Comparison of ENCODE assay signal across 8 cellular contexts in genomic region chr18:80246656-80247402, GRCh38. TPM values are rescaled to one million over a fixed set of nuclear protein-coding genes. Genes with fewer than 3 reads are reported as not detected.
A peak's percentile ranks its signal among the peaks of the same experiment; 100 is the strongest.
DNase-seq lines count a peak whose midpoint lies in the region; ATAC-seq, FAIRE-seq and TF ChIP-seq lines count a peak whose summit lies in the region.

No MANE protein-coding gene starts in this region.

- no peaks in the 10 kb centered on the region for H3K4me1 ChIP-seq in A549
- no peaks in the 10 kb centered on the region for H3K4me1 ChIP-seq in pancreas

- TF ChIP-seq EP300 in A549 (IDR thresholded peaks at IDR 0.05), result no peak

- H3K9me3 ChIP-seq in A549 (no peaks in the 10 kb centered on the region), WERI-Rb-1 (ENCODE audit: severe bottlenecking) (no peaks in the 10 kb centered on the region), pancreas (no peaks in the 10 kb centered on the region)

- POLR2A ChIA-PET in A549 (lab: Yijun Ruan, JAX), result no interaction called here

- peak overlapping the region; percentile 96 for H3K4me2 ChIP-seq in A549

- TF ChIP-seq CTCF in A549 (IDR thresholded peaks at IDR 0.05) (no peak), WERI-Rb-1 (IDR thresholded peaks at IDR 0.05; ENCODE audit: low read depth, low read length) (no peak), pancreas (IDR thresholded peaks at IDR 0.05) (no peak)

- ATAC-seq in A549 (peak; percentile 44 to 66; a peak in 5 of 6 replicates), GM18498 (IDR thresholded peaks at IDR 0.05; ENCODE audit: unreplicated experiment) (peak; percentile 34), HG03066 (IDR thresholded peaks at IDR 0.05; ENCODE audit: low read depth, unreplicated experiment) (peak; percentile 24), pancreas (peak; percentile 23 to 41 (median 30))

- H3K27me3 ChIP-seq in WERI-Rb-1 (ENCODE audit: insufficient read depth, low read depth, severe bottlenecking) (no peaks in the 10 kb centered on the region), pancreas (no peaks in the 10 kb centered on the region)

- DNase-seq in A549 (ENCODE audit: low read depth in 1 of 2, low spot score in 1 of 2) (peak in 1 of 2 experiments; percentile 10), WERI-Rb-1 (peak; percentile 53), germinal center (ENCODE audit: low spot score) (peak; percentile 31), pancreas (peak in 4 of 6 donors; percentile 10 to 85 (median 58)), UCSD-AML1 (lab: John Stamatoyannopoulos, UW; ENCODE audit: unreplicated experiment) (no peak), SHP77 treated with DMSO at 0.1 percent for 48 hours (lab: John Stamatoyannopoulos, UW) (no peak)

- H3K4me3 ChIP-seq in A549 (peak overlapping the region; percentile 88), WERI-Rb-1 (ENCODE audit: low read depth, low read length) (peak overlapping the region; percentile 93), pancreas (peak overlapping the region; percentile 60 to 83 (median 68))

- peaks cover 5% of the 10 kb centered on the region for H3K36me3 ChIP-seq in WERI-Rb-1
- no peaks in the 10 kb centered on the region for H3K36me3 ChIP-seq in pancreas

- TF ChIP-seq RAD21 in A549 (conservative IDR thresholded peaks at IDR 0.05 in 1 of 2, IDR thresholded peaks at IDR 0.05 in 1 of 2), result no peak

- no peak for TF ChIP-seq POLR2A in A549 (IDR thresholded peaks at IDR 0.05; ENCODE audit: low read length)

- WGBS in A549 (ENCODE audit: missing lambda C conversion rate), result no CpG with 5 or more reads among the region's 83 CpGs
- 0 to 1% methylated on average over 55 to 83 of the region's 83 CpGs for WGBS in pancreas, 2 donors

- peak overlapping the region; percentile 69 to 88; a peak in 5 of 6 replicates for H3K27ac ChIP-seq in A549
- peak overlapping the region; percentile 89 for H3K27ac ChIP-seq in WERI-Rb-1
- no peak overlapping the region for H3K27ac ChIP-seq in pancreas

- FAIRE-seq in A549 (lab: Jason Lieb, UNC) (no peak), pancreas (lab: Jason Lieb, UNC) (no peak)

- CTCF ChIA-PET in A549 (lab: Yijun Ruan, JAX), result interaction anchor here (0.7 to 3.6 kb wide), 4 partner anchors 9 to 46 kb away, joined by 3 to 15 read pairs (median 3); no protein-coding TSS in a partner anchor

- intact Hi-C loops in pancreas (cut with DNase I), result no loop called here

TF ChIP-seq in A549, 52 proteins besides CTCF, POLR2A, EP300 and RAD21:
- TF ChIP-seq E2F6 (IDR thresholded peaks at IDR 0.05; ENCODE audit: borderline replicate concordance, low read depth), result no peak
- no peak for TF ChIP-seq FOXS1 (CRISPR knock-in tag; IDR thresholded peaks at IDR 0.05)
- no peak for TF ChIP-seq BCL3 (IDR thresholded peaks at IDR 0.05)
- peak; percentile 40; the same call in 1 of the 2 replicates for TF ChIP-seq PHF8 (IDR thresholded peaks at IDR 0.05; ENCODE audit: borderline replicate concordance, low read depth)

RNA-seq across cellular contexts. Expression of gene PARD6G, which starts 0.5 kb away (rescaled TPM):
- 1.6 TPM in 2 replicates for polyA plus RNA-seq in A549 (2011; rRNA removed)
- 2.2 and 2.6 TPM in 2 replicates for polyA plus RNA-seq in A549 (2012; cell fraction: cytosol; rRNA removed)
- 1.4 and 1.8 TPM in 2 replicates for polyA plus RNA-seq in A549 (2012; cell fraction: nucleus; rRNA removed)
- polyA plus RNA-seq in A549 (2017; fragmentation: RNase III; extraction: RNeasy Plus Mini Kit Qiagen cat#74134 plus additional on column Dnase treatment), result 2.0 to 2.5 TPM (median 2.3 TPM) in 3 replicates
- 1.2 TPM in 2 replicates for polyA minus RNA-seq in A549 (2011; rRNA and poly(A)+ RNA removed)
- total RNA-seq in pancreas, result 1 to 10 TPM in 5 of 6 donors, under 1 TPM in 1; 0.42 to 2.2 (median 1.4) TPM
- polyA plus RNA-seq in pancreas, result under 1 TPM; 0.77 to 0.99 TPM

Comparison
In these comparisons a context has a peak if more than half of its experiments do, and no peak if none do; other contexts are left out.
1. DNase-seq: peak in WERI-Rb-1 (single experiment), germinal center (single experiment) and pancreas (4 of 6); none in UCSD-AML1 (single experiment) and SHP77 treated with DMSO at 0.1 percent for 48 hours (single experiment).
2. H3K27ac ChIP-seq: peak in A549 (2 of 2) and WERI-Rb-1 (single experiment); none in pancreas (0 of 4).
3. Peak in every context shown above with its lines, with median percentiles within 50 percentile points of each other: ATAC-seq and H3K4me3 ChIP-seq.